Comparison of ENCODE assay signal across 8 cellular contexts in genomic region chr9:97696823-97697601, GRCh38. TPM values are rescaled to one million over a fixed set of nuclear protein-coding genes. Genes with fewer than 3 reads are reported as not detected.
DNase-seq lines count a peak whose midpoint lies in the region; ATAC-seq and TF ChIP-seq lines count a peak whose summit lies in the region.

Gene XPA, minus strand, starts transcription at chr9:97697340. Its CDS starts 48 bp downstream, at chr9:97697292.

- DNase-seq in EH (ENCODE audit: low read depth) = peak; percentile 95
- peak; percentile 97 for DNase-seq in GM23338 (ENCODE audit: low spot score)
- DNase-seq in LHCN-M2 (ENCODE audit: low read depth) = peak; percentile 92
- peak; percentile 93 for DNase-seq in RPMI7951 (ENCODE audit: low read depth)
- peak; percentile 87 for DNase-seq in fibroblast of mammary gland (ENCODE audit: low read depth)
- peak; percentile 96 for DNase-seq in natural killer cell
- peak; percentile 87 to 96 (median 94) for DNase-seq in stimulated activated naive CD4-positive, alpha-beta T cell (lab: John Stamatoyannopoulos, UW)

- TF ChIP-seq CTCF in GM23338 (conservative IDR thresholded peaks at IDR 0.05; ENCODE audit: low read depth in 2 of 2) (no peak), fibroblast of mammary gland (conservative IDR thresholded peaks at IDR 0.05; ENCODE audit: control insufficient read depth, insufficient read depth, low read depth, low read length) (no peak), natural killer cell (IDR thresholded peaks at IDR 0.05) (no peak)

- no peaks in the 10 kb centered on the region for H3K36me3 ChIP-seq in GM23338 (ENCODE audit: insufficient read depth)

- peak; percentile 97 for ATAC-seq in GM23338
- peak; percentile 95 for ATAC-seq in activated T-helper 17 cell treated with anti-CD3 and anti-CD28 coated beads, Interleukin-2, amount 50 U/mL, for 72 hours (replicated peaks)
- ATAC-seq in natural killer cell = peak; percentile 91 to 98 (median 94)

- peaks cover 14% of the 10 kb centered on the region; the same call in 2 of the 3 replicates for H3K4me1 Mint-ChIP-seq in GM23338
- peaks cover 33% of the 10 kb centered on the region for H3K4me1 Mint-ChIP-seq in activated T-helper 17 cell treated with anti-CD3 and anti-CD28 coated beads, Interleukin-2, amount 50 U/mL, for 72 hours
- peaks cover 46 to 55% of the 10 kb centered on the region in 2 donors for H3K4me1 Mint-ChIP-seq in natural killer cell

- H3K4me3 ChIP-seq in GM23338 = peak within 1 kb of the TSS; percentile 87
- peak within 1 kb of the TSS; percentile 73 for H3K4me3 ChIP-seq in fibroblast of mammary gland (ENCODE audit: control insufficient read depth, low read depth, low read length)

- H3K36me3 Mint-ChIP-seq in GM23338 (ENCODE audit: low read depth) (peaks cover 3% of the 10 kb centered on the region; the same call in 1 of the 3 replicates), natural killer cell (no peaks in the 10 kb centered on the region)
- H3K36me3 Mint-ChIP-seq in activated T-helper 17 cell treated with anti-CD3 and anti-CD28 coated beads, Interleukin-2, amount 50 U/mL, for 72 hours (ENCODE audit: low read depth) = peaks cover 41% of the 10 kb centered on the region

- H3K27me3 ChIP-seq in GM23338 (ENCODE audit: insufficient read depth) = peaks cover 44% of the 10 kb centered on the region

- H3F3A ChIP-seq in GM23338 (replicated peaks; ENCODE audit: low read depth) = peaks cover 5% of the 10 kb centered on the region

- H3K9me2 ChIP-seq in GM23338 (ENCODE audit: insufficient read depth) = no peaks in the 10 kb centered on the region

- H3K27ac ChIP-seq in GM23338 (ENCODE audit: low read depth) = no peak within 1 kb of the TSS

- H3K9me3 Mint-ChIP-seq in GM23338 = no peaks in the 10 kb centered on the region; the same call in 2 of the 3 replicates
- H3K9me3 Mint-ChIP-seq in activated T-helper 17 cell treated with anti-CD3 and anti-CD28 coated beads, Interleukin-2, amount 50 U/mL, for 72 hours = no peaks in the 10 kb centered on the region
- H3K9me3 Mint-ChIP-seq in natural killer cell = no peaks in the 10 kb centered on the region

- peak within 1 kb of the TSS; percentile 98 for H3K4me2 ChIP-seq in GM23338

- H2AFZ ChIP-seq in GM23338 = peak within 1 kb of the TSS; percentile 93

- H3K27ac Mint-ChIP-seq in GM23338 = no peak within 1 kb of the TSS
- peak within 1 kb of the TSS; percentile 91 for H3K27ac Mint-ChIP-seq in activated T-helper 17 cell treated with anti-CD3 and anti-CD28 coated beads, Interleukin-2, amount 50 U/mL, for 72 hours
- H3K27ac Mint-ChIP-seq in natural killer cell = peak within 1 kb of the TSS; percentile 93 to 95

- no peaks in the 10 kb centered on the region; the same call in 1 of the 2 replicates for H4K20me1 ChIP-seq in GM23338 (replicated peaks; ENCODE audit: insufficient read depth)

- H3K4me3 Mint-ChIP-seq in GM23338 = peak within 1 kb of the TSS; percentile 80
- peak within 1 kb of the TSS; percentile 92 for H3K4me3 Mint-ChIP-seq in activated T-helper 17 cell treated with anti-CD3 and anti-CD28 coated beads, Interleukin-2, amount 50 U/mL, for 72 hours
- H3K4me3 Mint-ChIP-seq in natural killer cell = peak within 1 kb of the TSS; percentile 89

- H3K4me1 ChIP-seq in GM23338 (ENCODE audit: insufficient read depth) = peaks cover 11% of the 10 kb centered on the region; the same call in 1 of the 2 replicates

- H3K79me2 ChIP-seq in GM23338 (replicated peaks; ENCODE audit: insufficient read depth) = no peaks in the 10 kb centered on the region

- H3K27me3 Mint-ChIP-seq in GM23338 (ENCODE audit: insufficient read depth, low read depth, poor library complexity) (peaks cover 17% of the 10 kb centered on the region), natural killer cell (ENCODE audit: low read depth in 2 of 2) (peaks cover 10 to 15% of the 10 kb centered on the region in 2 donors)
- no peaks in the 10 kb centered on the region for H3K27me3 Mint-ChIP-seq in activated T-helper 17 cell treated with anti-CD3 and anti-CD28 coated beads, Interleukin-2, amount 50 U/mL, for 72 hours

- intact Hi-C loops in natural killer cell (cut with micrococcal nuclease) = loop anchor here (1.0 kb wide), 1 partner anchor 64 kb away; the partner anchor contains the start of genes NCBP1 and TSTD2

TF ChIP-seq in GM23338, 12 proteins besides CTCF, POLR2A, EP300 and RAD21:
- no peak for TF ChIP-seq ZNF331 (CRISPR knock-in tag; IDR thresholded peaks at IDR 0.05; ENCODE audit: low read depth)
- TF ChIP-seq NANOG (IDR thresholded peaks at IDR 0.05; ENCODE audit: borderline replicate concordance) = no peak
- TF ChIP-seq POLR2AphosphoS5 (IDR thresholded peaks at IDR 0.05; ENCODE audit: low read depth) = peak; percentile 87
- TF ChIP-seq CREB1 (CRISPR knock-in tag; IDR thresholded peaks at IDR 0.05; ENCODE audit: low read depth) = peak; percentile 61; the same call in 1 of the 2 replicates
TF ChIP-seq in GM23338: peak in this region for 2.

RNA-seq across cellular contexts. Expression of gene XPA, which starts in this region (rescaled TPM):
- total RNA-seq in GM23338 (2014; rRNA removed; shearing (Covaris generic)) = 1.9 TPM in 1 of 2 replicates, not detected in the other
- 5.8 and 9.1 TPM in 2 replicates for polyA plus RNA-seq in GM23338 (2016; fragmentation: Nextera tagmentation; extraction: Ambion mirVana)
- total RNA-seq in LHCN-M2 (2014; rRNA removed) (6.3 and 8.5 TPM in 2 replicates), natural killer cell (10 to 100 TPM; 21.7 to 28.4 (median 25.6) TPM)
- 6.5 TPM for polyA plus RNA-seq in LHCN-M2 (2012)
- 9.5 and 10.5 TPM in 2 replicates for total RNA-seq in RPMI7951 (2014; rRNA removed; shearing (Covaris generic))
- total RNA-seq in activated T-helper 17 cell treated with anti-CD3 and anti-CD28 coated beads, Interleukin-2, amount 50 U/mL, for 72 hours = 10 to 100 TPM; 14.0 to 16.6 TPM
